In the genomic region with DNA sequence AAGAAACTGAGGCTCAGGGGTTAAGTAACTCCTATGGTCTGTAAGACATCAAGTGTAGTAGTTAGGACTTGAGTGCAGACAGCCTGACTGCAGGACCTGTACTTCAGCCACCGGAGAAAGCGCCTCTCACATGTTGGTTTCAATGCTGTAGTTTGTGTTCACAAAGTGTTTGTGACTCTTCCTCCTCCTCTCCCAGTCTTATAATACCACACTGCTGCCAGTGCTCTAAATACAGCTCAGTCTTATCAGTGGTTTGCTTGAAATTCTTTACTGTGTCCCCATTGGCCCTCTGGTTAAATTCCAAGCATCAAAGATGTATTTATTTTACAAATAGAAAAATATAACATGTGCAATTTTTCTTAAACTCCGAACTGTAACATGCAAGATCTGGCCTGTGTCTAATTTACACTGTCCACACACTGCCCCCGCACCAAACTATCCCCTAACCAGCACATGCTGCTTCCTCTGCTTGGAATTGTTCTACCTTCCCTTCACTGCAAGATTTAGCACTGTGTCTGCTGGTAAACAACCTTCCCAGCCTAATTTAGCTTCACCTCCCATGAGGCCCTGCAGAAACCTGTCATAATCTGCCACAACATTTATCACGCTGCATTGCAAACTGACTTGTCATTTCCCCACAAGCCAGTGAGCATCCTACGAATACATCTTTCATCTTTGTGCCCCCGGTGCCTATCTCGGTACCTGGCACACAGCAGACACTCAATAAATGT, we compare ENCODE assay signal across 1 cellular context.
TF ChIP-seq lines count a peak whose summit lies in the region.

No MANE protein-coding gene starts in this region.

TF ChIP-seq in WTC11, 78 proteins besides CTCF, POLR2A, EP300 and RAD21 (continued from another document):
- no peak for TF ChIP-seq FOXP1 (CRISPR knock-in tag; IDR thresholded peaks at IDR 0.05; ENCODE audit: borderline replicate concordance)
- no peak for TF ChIP-seq ZBTB21 (CRISPR knock-in tag; IDR thresholded peaks at IDR 0.05; ENCODE audit: borderline replicate concordance)
- no peak for TF ChIP-seq GABPB1 (CRISPR knock-in tag; IDR thresholded peaks at IDR 0.05)
- TF ChIP-seq, protein P1, sequence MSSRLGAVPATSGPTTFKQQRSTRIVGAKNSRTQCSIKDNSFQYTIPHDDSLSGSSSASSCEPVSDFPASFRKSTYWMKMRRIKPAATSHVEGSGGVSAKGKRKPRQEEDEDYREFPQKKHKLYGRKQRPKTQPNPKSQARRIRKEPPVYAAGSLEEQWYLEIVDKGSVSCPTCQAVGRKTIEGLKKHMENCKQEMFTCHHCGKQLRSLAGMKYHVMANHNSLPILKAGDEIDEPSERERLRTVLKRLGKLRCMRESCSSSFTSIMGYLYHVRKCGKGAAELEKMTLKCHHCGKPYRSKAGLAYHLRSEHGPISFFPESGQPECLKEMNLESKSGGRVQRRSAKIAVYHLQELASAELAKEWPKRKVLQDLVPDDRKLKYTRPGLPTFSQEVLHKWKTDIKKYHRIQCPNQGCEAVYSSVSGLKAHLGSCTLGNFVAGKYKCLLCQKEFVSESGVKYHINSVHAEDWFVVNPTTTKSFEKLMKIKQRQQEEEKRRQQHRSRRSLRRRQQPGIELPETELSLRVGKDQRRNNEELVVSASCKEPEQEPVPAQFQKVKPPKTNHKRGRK (CRISPR knock-in tag; IDR thresholded peaks at IDR 0.05; ENCODE audit: borderline replicate concordance): no peak
- TF ChIP-seq, protein P2, sequence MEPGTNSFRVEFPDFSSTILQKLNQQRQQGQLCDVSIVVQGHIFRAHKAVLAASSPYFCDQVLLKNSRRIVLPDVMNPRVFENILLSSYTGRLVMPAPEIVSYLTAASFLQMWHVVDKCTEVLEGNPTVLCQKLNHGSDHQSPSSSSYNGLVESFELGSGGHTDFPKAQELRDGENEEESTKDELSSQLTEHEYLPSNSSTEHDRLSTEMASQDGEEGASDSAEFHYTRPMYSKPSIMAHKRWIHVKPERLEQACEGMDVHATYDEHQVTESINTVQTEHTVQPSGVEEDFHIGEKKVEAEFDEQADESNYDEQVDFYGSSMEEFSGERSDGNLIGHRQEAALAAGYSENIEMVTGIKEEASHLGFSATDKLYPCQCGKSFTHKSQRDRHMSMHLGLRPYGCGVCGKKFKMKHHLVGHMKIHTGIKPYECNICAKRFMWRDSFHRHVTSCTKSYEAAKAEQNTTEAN (CRISPR knock-in tag; IDR thresholded peaks at IDR 0.05): no peak
- TF ChIP-seq, protein P3, sequence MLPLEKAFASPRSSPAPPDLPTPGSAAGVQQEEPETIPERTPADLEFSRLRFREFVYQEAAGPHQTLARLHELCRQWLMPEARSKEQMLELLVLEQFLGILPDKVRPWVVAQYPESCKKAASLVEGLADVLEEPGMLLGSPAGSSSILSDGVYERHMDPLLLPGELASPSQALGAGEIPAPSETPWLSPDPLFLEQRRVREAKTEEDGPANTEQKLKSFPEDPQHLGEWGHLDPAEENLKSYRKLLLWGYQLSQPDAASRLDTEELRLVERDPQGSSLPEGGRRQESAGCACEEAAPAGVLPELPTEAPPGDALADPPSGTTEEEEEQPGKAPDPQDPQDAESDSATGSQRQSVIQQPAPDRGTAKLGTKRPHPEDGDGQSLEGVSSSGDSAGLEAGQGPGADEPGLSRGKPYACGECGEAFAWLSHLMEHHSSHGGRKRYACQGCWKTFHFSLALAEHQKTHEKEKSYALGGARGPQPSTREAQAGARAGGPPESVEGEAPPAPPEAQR (CRISPR knock-in tag; IDR thresholded peaks at IDR 0.05): no peak
- no peak for TF ChIP-seq ATF1 (CRISPR knock-in tag; IDR thresholded peaks at IDR 0.05)
- TF ChIP-seq, protein P4, sequence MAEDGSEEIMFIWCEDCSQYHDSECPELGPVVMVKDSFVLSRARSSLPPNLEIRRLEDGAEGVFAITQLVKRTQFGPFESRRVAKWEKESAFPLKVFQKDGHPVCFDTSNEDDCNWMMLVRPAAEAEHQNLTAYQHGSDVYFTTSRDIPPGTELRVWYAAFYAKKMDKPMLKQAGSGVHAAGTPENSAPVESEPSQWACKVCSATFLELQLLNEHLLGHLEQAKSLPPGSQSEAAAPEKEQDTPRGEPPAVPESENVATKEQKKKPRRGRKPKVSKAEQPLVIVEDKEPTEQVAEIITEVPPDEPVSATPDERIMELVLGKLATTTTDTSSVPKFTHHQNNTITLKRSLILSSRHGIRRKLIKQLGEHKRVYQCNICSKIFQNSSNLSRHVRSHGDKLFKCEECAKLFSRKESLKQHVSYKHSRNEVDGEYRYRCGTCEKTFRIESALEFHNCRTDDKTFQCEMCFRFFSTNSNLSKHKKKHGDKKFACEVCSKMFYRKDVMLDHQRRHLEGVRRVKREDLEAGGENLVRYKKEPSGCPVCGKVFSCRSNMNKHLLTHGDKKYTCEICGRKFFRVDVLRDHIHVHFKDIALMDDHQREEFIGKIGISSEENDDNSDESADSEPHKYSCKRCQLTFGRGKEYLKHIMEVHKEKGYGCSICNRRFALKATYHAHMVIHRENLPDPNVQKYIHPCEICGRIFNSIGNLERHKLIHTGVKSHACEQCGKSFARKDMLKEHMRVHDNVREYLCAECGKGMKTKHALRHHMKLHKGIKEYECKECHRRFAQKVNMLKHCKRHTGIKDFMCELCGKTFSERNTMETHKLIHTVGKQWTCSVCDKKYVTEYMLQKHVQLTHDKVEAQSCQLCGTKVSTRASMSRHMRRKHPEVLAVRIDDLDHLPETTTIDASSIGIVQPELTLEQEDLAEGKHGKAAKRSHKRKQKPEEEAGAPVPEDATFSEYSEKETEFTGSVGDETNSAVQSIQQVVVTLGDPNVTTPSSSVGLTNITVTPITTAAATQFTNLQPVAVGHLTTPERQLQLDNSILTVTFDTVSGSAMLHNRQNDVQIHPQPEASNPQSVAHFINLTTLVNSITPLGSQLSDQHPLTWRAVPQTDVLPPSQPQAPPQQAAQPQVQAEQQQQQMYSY (CRISPR knock-in tag; IDR thresholded peaks at IDR 0.05): no peak
- TF ChIP-seq ELF4 (CRISPR knock-in tag; IDR thresholded peaks at IDR 0.05; ENCODE audit: low read depth): no peak
- TF ChIP-seq OVOL2 (CRISPR knock-in tag; IDR thresholded peaks at IDR 0.05; ENCODE audit: borderline replicate concordance): no peak
- TF ChIP-seq, protein P5, sequence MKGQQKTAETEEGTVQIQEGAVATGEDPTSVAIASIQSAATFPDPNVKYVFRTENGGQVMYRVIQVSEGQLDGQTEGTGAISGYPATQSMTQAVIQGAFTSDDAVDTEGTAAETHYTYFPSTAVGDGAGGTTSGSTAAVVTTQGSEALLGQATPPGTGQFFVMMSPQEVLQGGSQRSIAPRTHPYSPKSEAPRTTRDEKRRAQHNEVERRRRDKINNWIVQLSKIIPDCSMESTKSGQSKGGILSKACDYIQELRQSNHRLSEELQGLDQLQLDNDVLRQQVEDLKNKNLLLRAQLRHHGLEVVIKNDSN (CRISPR knock-in tag; IDR thresholded peaks at IDR 0.05): no peak
- TF ChIP-seq TEAD4 (CRISPR knock-in tag; IDR thresholded peaks at IDR 0.05): no peak
TF ChIP-seq in WTC11: peak in this region for 0.
